Comparison of ENCODE assay signal across 1 cellular context in the genomic region with DNA sequence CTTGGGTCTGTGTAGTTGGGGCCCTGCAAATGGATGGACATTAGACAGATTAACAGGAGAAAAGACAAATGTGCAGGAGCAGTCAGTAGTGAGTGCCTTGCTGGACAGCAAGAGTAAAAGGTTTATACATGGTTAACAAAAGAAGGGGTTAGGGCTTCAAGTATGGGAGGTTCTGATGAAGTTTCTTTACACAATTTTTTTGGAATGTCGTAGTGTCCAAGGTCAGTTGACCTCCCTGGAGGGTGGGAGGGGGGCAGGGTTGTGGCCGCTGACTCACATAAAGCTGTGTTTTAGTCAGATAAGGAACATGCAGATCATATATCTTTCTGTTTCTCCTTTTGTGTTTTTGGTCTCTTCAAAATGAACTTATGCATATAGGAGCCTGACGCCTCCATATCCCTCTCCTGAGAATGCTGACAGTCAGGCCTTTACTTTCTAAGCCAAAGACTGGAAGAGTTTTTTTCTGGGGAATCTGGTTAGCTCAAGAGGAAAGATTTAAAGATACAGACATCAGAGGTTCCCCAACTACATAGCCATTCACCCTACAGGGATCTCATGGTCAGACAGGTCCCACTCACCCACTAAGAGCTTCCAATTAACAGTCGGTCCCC.
TF ChIP-seq lines count a peak whose summit lies in the region.

No MANE protein-coding gene starts in this region.

TF ChIP-seq in K562, 482 proteins besides CTCF, POLR2A, EP300 and RAD21 (continued from another document and continues in another):
- TF ChIP-seq, protein P1, sequence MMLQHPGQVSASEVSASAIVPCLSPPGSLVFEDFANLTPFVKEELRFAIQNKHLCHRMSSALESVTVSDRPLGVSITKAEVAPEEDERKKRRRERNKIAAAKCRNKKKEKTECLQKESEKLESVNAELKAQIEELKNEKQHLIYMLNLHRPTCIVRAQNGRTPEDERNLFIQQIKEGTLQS (IDR thresholded peaks at IDR 0.05): peak; percentile 94
- TF ChIP-seq, protein P1 (CRISPR knock-in tag; conservative IDR thresholded peaks at IDR 0.05): no peak
- TF ChIP-seq ZNF561 (CRISPR knock-in tag; conservative IDR thresholded peaks at IDR 0.05) (no peak), SMAD3 (CRISPR knock-in tag; conservative IDR thresholded peaks at IDR 0.05) (no peak), JUNB (CRISPR knock-in tag; conservative IDR thresholded peaks at IDR 0.05) (peak; percentile 84), JUND (IDR thresholded peaks at IDR 0.05; ENCODE audit: borderline replicate concordance, low read depth, low read length) (peak; percentile 99), JUND (tag; IDR thresholded peaks at IDR 0.05; ENCODE audit: borderline replicate concordance, low read depth, low read length) (peak; percentile 98; the same call in 2 of the 3 replicates), HDAC3 (IDR thresholded peaks at IDR 0.05; ENCODE audit: borderline replicate concordance, partially characterized antibody) (peak; percentile 49), NFE2 (IDR thresholded peaks at IDR 0.05; ENCODE audit: low read depth) (peak; percentile 76), ZNF197 (CRISPR knock-in tag; IDR thresholded peaks at IDR 0.05; ENCODE audit: low read depth) (peak; percentile 67; the same call in 1 of the 2 replicates), TEAD4 (IDR thresholded peaks at IDR 0.05; ENCODE audit: low read length) (peak; percentile 91), TEAD4 (CRISPR knock-in tag; IDR thresholded peaks at IDR 0.05; ENCODE audit: borderline replicate concordance) (no peak), PRPF4 (IDR thresholded peaks at IDR 0.05; ENCODE audit: insufficient read depth, low read depth, low read length, poor library complexity, severe bottlenecking) (no peak), L3MBTL2 (IDR thresholded peaks at IDR 0.05) (peak; percentile 28; the same call in 1 of the 2 replicates), SREBF2 (CRISPR knock-in tag; IDR thresholded peaks at IDR 0.05) (no peak), MAFK (IDR thresholded peaks at IDR 0.05; ENCODE audit: low read length) (peak; percentile 34; the same call in 1 of the 2 replicates), HDAC6 (IDR thresholded peaks at IDR 0.05; ENCODE audit: low read depth, low read length) (no peak), RNF2 (IDR thresholded peaks at IDR 0.05) (peak; percentile 71; the same call in 1 of the 2 replicates), CXXC5 (CRISPR knock-in tag; IDR thresholded peaks at IDR 0.05) (0 out of 2 replicates have a peak, but pooled peaks have one; percentile 45), RFX5 (IDR thresholded peaks at IDR 0.05; ENCODE audit: low read depth, low read length) (no peak), MBD2 (IDR thresholded peaks at IDR 0.05; ENCODE audit: borderline replicate concordance, low read depth) (peak; percentile 49; the same call in 1 of the 2 replicates), STAT5A (IDR thresholded peaks at IDR 0.05; ENCODE audit: borderline replicate concordance, low read length) (peak; percentile 56; the same call in 1 of the 2 replicates), MXI1 (IDR thresholded peaks at IDR 0.05; ENCODE audit: low read depth, low read length) (no peak), TOE1 (IDR thresholded peaks at IDR 0.05; ENCODE audit: borderline replicate concordance) (no peak), TOE1 (CRISPR knock-in tag; IDR thresholded peaks at IDR 0.05; ENCODE audit: borderline replicate concordance, low read depth) (no peak), MYNN (IDR thresholded peaks at IDR 0.05) (peak; percentile 59; the same call in 1 of the 2 replicates), MYNN (CRISPR knock-in tag; IDR thresholded peaks at IDR 0.05) (no peak), TBL1XR1 (IDR thresholded peaks at IDR 0.05; ENCODE audit: low read length in 2 of 2) (peak in 1 of 2 experiments; percentile 64; a peak in 2 of 4 replicates), TRIM24 (IDR thresholded peaks at IDR 0.05) (peak in 1 of 2 experiments; percentile 68; a peak in 2 of 4 replicates), ZNF239 (CRISPR knock-in tag; IDR thresholded peaks at IDR 0.05) (peak; percentile 57), C11orf30 (IDR thresholded peaks at IDR 0.05; ENCODE audit: low read depth) (peak; percentile 11; the same call in 1 of the 2 replicates), MTA2 (IDR thresholded peaks at IDR 0.05; ENCODE audit: low read depth) (peak; percentile 84), RBBP5 (IDR thresholded peaks at IDR 0.05; ENCODE audit: borderline replicate concordance, insufficient read depth, low read length, poor library complexity, severe bottlenecking) (peak; percentile 64), KDM1A (IDR thresholded peaks at IDR 0.05) (peak; percentile 70 to 76), ILF3 (IDR thresholded peaks at IDR 0.05; ENCODE audit: borderline replicate concordance) (0 out of 2 replicates have a peak, but pooled peaks have one; percentile 16), FOS (IDR thresholded peaks at IDR 0.05; ENCODE audit: extremely low read depth, insufficient read length) (peak; percentile 79), SMARCE1 (IDR thresholded peaks at IDR 0.05) (peak; percentile 99), RCOR1 (IDR thresholded peaks at IDR 0.05; ENCODE audit: borderline replicate concordance in 1 of 2, low read depth in 2 of 2, low read length in 2 of 2) (peak in 1 of 2 experiments; percentile 92; a peak in 3 of 4 replicates), ZNF699 (CRISPR knock-in tag; IDR thresholded peaks at IDR 0.05; ENCODE audit: insufficient replicate concordance) (no peak), ZFP1 (CRISPR knock-in tag; IDR thresholded peaks at IDR 0.05) (no peak), FOSL1 (tag; conservative IDR thresholded peaks at IDR 0.05) (peak; percentile 100), FOXP1 (CRISPR knock-in tag; IDR thresholded peaks at IDR 0.05) (no peak), YBX1 (IDR thresholded peaks at IDR 0.05) (no peak)
- TF ChIP-seq, protein P2, sequence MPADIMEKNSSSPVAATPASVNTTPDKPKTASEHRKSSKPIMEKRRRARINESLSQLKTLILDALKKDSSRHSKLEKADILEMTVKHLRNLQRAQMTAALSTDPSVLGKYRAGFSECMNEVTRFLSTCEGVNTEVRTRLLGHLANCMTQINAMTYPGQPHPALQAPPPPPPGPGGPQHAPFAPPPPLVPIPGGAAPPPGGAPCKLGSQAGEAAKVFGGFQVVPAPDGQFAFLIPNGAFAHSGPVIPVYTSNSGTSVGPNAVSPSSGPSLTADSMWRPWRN (IDR thresholded peaks at IDR 0.05; ENCODE audit: low read depth): peak; percentile 44; the same call in 1 of the 2 replicates
- TF ChIP-seq, protein P3, sequence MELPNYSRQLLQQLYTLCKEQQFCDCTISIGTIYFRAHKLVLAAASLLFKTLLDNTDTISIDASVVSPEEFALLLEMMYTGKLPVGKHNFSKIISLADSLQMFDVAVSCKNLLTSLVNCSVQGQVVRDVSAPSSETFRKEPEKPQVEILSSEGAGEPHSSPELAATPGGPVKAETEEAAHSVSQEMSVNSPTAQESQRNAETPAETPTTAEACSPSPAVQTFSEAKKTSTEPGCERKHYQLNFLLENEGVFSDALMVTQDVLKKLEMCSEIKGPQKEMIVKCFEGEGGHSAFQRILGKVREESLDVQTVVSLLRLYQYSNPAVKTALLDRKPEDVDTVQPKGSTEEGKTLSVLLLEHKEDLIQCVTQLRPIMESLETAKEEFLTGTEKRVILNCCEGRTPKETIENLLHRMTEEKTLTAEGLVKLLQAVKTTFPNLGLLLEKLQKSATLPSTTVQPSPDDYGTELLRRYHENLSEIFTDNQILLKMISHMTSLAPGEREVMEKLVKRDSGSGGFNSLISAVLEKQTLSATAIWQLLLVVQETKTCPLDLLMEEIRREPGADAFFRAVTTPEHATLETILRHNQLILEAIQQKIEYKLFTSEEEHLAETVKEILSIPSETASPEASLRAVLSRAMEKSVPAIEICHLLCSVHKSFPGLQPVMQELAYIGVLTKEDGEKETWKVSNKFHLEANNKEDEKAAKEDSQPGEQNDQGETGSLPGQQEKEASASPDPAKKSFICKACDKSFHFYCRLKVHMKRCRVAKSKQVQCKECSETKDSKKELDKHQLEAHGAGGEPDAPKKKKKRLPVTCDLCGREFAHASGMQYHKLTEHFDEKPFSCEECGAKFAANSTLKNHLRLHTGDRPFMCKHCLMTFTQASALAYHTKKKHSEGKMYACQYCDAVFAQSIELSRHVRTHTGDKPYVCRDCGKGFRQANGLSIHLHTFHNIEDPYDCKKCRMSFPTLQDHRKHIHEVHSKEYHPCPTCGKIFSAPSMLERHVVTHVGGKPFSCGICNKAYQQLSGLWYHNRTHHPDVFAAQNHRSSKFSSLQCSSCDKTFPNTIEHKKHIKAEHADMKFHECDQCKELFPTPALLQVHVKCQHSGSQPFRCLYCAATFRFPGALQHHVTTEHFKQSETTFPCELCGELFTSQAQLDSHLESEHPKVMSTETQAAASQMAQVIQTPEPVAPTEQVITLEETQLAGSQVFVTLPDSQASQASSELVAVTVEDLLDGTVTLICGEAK (IDR thresholded peaks at IDR 0.05): peak; percentile 74
- TF ChIP-seq, protein P3 (CRISPR knock-in tag; IDR thresholded peaks at IDR 0.05): no peak
- TF ChIP-seq, protein P4, sequence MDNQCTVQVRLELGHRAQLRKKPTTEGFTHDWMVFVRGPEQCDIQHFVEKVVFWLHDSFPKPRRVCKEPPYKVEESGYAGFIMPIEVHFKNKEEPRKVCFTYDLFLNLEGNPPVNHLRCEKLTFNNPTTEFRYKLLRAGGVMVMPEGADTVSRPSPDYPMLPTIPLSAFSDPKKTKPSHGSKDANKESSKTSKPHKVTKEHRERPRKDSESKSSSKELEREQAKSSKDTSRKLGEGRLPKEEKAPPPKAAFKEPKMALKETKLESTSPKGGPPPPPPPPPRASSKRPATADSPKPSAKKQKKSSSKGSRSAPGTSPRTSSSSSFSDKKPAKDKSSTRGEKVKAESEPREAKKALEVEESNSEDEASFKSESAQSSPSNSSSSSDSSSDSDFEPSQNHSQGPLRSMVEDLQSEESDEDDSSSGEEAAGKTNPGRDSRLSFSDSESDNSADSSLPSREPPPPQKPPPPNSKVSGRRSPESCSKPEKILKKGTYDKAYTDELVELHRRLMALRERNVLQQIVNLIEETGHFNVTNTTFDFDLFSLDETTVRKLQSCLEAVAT (IDR thresholded peaks at IDR 0.05): 0 out of 4 replicates have a peak, but pooled peaks of 1 of the 2 experiments have one; percentile 50
- TF ChIP-seq, protein P5, sequence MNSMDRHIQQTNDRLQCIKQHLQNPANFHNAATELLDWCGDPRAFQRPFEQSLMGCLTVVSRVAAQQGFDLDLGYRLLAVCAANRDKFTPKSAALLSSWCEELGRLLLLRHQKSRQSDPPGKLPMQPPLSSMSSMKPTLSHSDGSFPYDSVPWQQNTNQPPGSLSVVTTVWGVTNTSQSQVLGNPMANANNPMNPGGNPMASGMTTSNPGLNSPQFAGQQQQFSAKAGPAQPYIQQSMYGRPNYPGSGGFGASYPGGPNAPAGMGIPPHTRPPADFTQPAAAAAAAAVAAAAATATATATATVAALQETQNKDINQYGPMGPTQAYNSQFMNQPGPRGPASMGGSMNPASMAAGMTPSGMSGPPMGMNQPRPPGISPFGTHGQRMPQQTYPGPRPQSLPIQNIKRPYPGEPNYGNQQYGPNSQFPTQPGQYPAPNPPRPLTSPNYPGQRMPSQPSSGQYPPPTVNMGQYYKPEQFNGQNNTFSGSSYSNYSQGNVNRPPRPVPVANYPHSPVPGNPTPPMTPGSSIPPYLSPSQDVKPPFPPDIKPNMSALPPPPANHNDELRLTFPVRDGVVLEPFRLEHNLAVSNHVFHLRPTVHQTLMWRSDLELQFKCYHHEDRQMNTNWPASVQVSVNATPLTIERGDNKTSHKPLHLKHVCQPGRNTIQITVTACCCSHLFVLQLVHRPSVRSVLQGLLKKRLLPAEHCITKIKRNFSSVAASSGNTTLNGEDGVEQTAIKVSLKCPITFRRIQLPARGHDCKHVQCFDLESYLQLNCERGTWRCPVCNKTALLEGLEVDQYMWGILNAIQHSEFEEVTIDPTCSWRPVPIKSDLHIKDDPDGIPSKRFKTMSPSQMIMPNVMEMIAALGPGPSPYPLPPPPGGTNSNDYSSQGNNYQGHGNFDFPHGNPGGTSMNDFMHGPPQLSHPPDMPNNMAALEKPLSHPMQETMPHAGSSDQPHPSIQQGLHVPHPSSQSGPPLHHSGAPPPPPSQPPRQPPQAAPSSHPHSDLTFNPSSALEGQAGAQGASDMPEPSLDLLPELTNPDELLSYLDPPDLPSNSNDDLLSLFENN (IDR thresholded peaks at IDR 0.05; ENCODE audit: low read depth in 2 of 2, low read length in 2 of 2): peak in 1 of 2 experiments; percentile 82; a peak in 1 of 4 replicates
- TF ChIP-seq, protein P6, sequence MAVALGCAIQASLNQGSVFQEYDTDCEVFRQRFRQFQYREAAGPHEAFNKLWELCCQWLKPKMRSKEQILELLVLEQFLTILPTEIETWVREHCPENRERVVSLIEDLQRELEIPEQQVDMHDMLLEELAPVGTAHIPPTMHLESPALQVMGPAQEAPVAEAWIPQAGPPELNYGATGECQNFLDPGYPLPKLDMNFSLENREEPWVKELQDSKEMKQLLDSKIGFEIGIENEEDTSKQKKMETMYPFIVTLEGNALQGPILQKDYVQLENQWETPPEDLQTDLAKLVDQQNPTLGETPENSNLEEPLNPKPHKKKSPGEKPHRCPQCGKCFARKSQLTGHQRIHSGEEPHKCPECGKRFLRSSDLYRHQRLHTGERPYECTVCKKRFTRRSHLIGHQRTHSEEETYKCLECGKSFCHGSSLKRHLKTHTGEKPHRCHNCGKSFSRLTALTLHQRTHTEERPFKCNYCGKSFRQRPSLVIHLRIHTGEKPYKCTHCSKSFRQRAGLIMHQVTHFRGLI (CRISPR knock-in tag; IDR thresholded peaks at IDR 0.05): peak; percentile 53; the same call in 1 of the 2 replicates
